17 cellular contexts compared by ENCODE assay signal in the genomic region with DNA sequence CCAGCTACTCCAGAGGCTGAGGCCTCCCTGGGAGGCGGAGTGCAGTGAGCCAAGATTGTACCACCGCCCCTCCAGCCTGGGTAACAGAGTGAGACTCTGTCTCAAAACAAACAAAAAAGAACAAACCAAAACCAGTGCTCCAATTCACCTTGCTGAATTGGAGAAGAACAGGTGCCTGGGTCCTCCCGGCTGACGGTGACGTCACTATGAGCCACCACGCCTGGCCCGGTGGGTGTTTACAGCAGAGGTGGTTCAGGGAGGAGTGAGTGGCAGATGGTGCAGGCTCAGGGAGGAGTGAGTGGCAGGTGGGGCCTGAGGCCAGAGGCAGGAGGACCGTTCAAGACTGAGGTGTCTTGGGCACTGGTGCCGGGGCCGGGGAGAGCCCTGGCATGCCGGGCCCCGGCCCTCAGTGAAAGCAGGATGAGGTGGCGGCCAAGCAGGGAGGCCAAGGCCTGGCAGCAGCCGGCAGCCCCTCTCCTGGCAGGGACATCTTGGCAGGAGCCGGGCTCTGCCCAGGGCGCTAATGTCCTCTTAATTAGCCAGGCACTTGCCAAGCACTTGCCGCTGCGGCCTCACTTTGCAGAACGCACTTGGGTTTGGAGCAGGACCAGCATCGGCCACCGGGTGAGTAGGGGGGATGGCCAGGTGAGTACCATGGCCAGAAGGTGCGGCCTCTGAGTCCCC. TPM values are rescaled to one million over a fixed set of nuclear protein-coding genes. Genes with fewer than 3 reads are reported as not detected.
A peak's percentile ranks its signal among the peaks of the same experiment; 100 is the strongest.
DNase-seq lines count a peak whose midpoint lies in the region; ATAC-seq, FAIRE-seq and TF ChIP-seq lines count a peak whose summit lies in the region.
"Had no signal": no experiment of that assay in that cellular context is flagged by ENCODE, and none has a peak within 500 bp of the region (broad histone marks: within the 10 kb centered on the region; RNA-seq: fewer than 3 reads in every experiment).

No MANE protein-coding gene starts in this region.

- no peaks in the 10 kb centered on the region for H3K36me3 ChIP-seq in kidney (ENCODE audit: control insufficient read depth in 1 of 2, insufficient read depth in 2 of 2, low read length in 2 of 2)
- H3K36me3 ChIP-seq: BLaER1 treated with 17β-estradiol and CSF1 and Interleukin-3, amounts not matched to agents 10 nM and 100 nM; gastrocnemius medialis had no signal

- H3K4me3 ChIP-seq in kidney (ENCODE audit: low read length in 2 of 2), result no peak overlapping the region
- H3K4me3 ChIP-seq: BLaER1 treated with 17β-estradiol and CSF1 and Interleukin-3, amounts not matched to agents 10 nM and 100 nM; gastrocnemius medialis had no signal

- intact Hi-C loops in kidney (cut with DNase I), result no loop called here

- FAIRE-seq in kidney (lab: Jason Lieb, UNC), result no peak
- FAIRE-seq: keratinocyte had no signal

- no peak overlapping the region for H3K27ac ChIP-seq in kidney (ENCODE audit: low read depth in 2 of 2, low read length in 2 of 2)
- H3K27ac ChIP-seq: BLaER1 treated with 17β-estradiol and CSF1 and Interleukin-3, amounts not matched to agents 10 nM and 100 nM; gastrocnemius medialis; KMS-11 had no signal

- H3K9me3 ChIP-seq in kidney (ENCODE audit: control insufficient read depth in 1 of 2, low read length in 2 of 2), result no peaks in the 10 kb centered on the region
- H3K9me3 ChIP-seq: BLaER1 treated with 17β-estradiol and CSF1 and Interleukin-3, amounts not matched to agents 10 nM and 100 nM; gastrocnemius medialis had no signal

- DNase-seq in DMS153 treated with DMSO at 0.1 percent for 48 hours (lab: John Stamatoyannopoulos, UW; ENCODE audit: unreplicated experiment) (peak; percentile 89), NCI-H1105 treated with DMSO at 0.1 percent for 48 hours (lab: John Stamatoyannopoulos, UW) (peak; percentile 84), NCI-H774 (lab: John Stamatoyannopoulos, UW) (peak; percentile 71), kidney (peak; percentile 65), mesenteric fat pad (ENCODE audit: low spot score) (no peak), EL (no peak)
- DNase-seq: activated CD4-positive, alpha-beta T cell treated with anti-CD3 and anti-CD28 coated beads, Interleukin-2, amount 10 ng/mL, durations not matched to agents 24 days and 14 days; effector CD8-positive, alpha-beta T cell; gastrocnemius medialis; retina; stimulated activated CD4-positive, alpha-beta T cell treated with anti-CD3 and anti-CD28 coated beads, Interleukin-2, amount 100 ng/mL, for 48 hours; stimulated activated naive CD8-positive, alpha-beta T cell treated with anti-CD3 and anti-CD28 coated beads, Interleukin-15, Interleukin-2, amounts not matched to agents 100 U/mL and 50 U/mL, for 24 hours had no signal

- no peaks in the 10 kb centered on the region for H3K4me1 ChIP-seq in kidney (ENCODE audit: control insufficient read depth in 1 of 2, insufficient read depth in 1 of 2, low read depth in 1 of 2, low read length in 2 of 2)
- H3K4me1 ChIP-seq: gastrocnemius medialis had no signal

- H3K9ac ChIP-seq in kidney (ENCODE audit: low read length in 2 of 2), result no peak overlapping the region
- H3K9ac ChIP-seq: BLaER1 treated with 17β-estradiol and CSF1 and Interleukin-3, amounts not matched to agents 10 nM and 100 nM; KMS-11 had no signal

- no peak for ATAC-seq in GM21619 (IDR thresholded peaks at IDR 0.05; ENCODE audit: unreplicated experiment)
- no peak for ATAC-seq in HG02885 (IDR thresholded peaks at IDR 0.05; ENCODE audit: poor library complexity, unreplicated experiment)
- ATAC-seq: gastrocnemius medialis; stimulated activated naive CD8-positive, alpha-beta T cell treated with anti-CD3 and anti-CD28 coated beads, Interleukin-15, Interleukin-2, amounts not matched to agents 100 U/mL and 50 U/mL, for 24 hours had no signal

- TF ChIP-seq CTCF in kidney (IDR thresholded peaks at IDR 0.05; ENCODE audit: borderline replicate concordance, extremely low read depth, insufficient read depth), result no peak

RNA-seq across cellular contexts. Expression of a gene that starts 6.2 kb away (rescaled TPM):
- total RNA-seq in kidney (41.8 TPM), mesenteric fat pad (43.1 TPM)
- polyA plus RNA-seq in kidney (ENCODE audit: insufficient read depth, low read depth, low replicate concordance), result 22.5 TPM

RNA-seq across cellular contexts. Expression of a gene that starts 56.0 kb away (rescaled TPM):
- total RNA-seq in kidney (3,873 TPM), mesenteric fat pad (4,206 TPM)
- 2,804 TPM for polyA plus RNA-seq in kidney (ENCODE audit: insufficient read depth, low read depth, low replicate concordance)

Comparison
In these comparisons a context has a peak if more than half of its experiments do, and no peak if none do; other contexts are left out.
1. DNase-seq: peak in DMS153 treated with DMSO at 0.1 percent for 48 hours (single experiment), NCI-H1105 treated with DMSO at 0.1 percent for 48 hours (single experiment), NCI-H774 (single experiment) and kidney (single experiment); none in mesenteric fat pad (single experiment) and EL (single experiment).